8 cellular contexts compared by ENCODE assay signal in genomic region chr1:6108937-6109636, GRCh38.
DNase-seq lines count a peak whose midpoint lies in the region; ATAC-seq, FAIRE-seq and TF ChIP-seq lines count a peak whose summit lies in the region.

No MANE protein-coding gene starts in this region.

- H3K27ac ChIP-seq in substantia nigra (ENCODE audit: low read depth, low read length, poor library complexity, severe bottlenecking) = no peak overlapping the region

- DNase-seq in D721Med (ENCODE audit: insufficient read length, low spot score) (no peak), HCEC 1CT (peak; percentile 32), NCI-H69 (lab: John Stamatoyannopoulos, UW) (peak; percentile 70), adipocyte (ENCODE audit: low read depth) (peak; percentile 47), left colon (peak in 1 of 2 donors; percentile 45), substantia nigra (lab: John Stamatoyannopoulos, UW) (no peak), frontal cortex (ENCODE audit: low spot score in 2 of 2) (no peak)

- intact Hi-C loops in left colon (cut with DNase I, micrococcal nuclease) = no loop called here

- no peaks in the 10 kb centered on the region for H3K4me1 ChIP-seq in adipocyte (ENCODE audit: control insufficient read depth, insufficient read depth, low read length)

- TF ChIP-seq CTCF in D721Med (IDR thresholded peaks at IDR 0.05; ENCODE audit: insufficient read depth, missing control alignments) = peak; percentile 40

- FAIRE-seq in D721Med (lab: Jason Lieb, UNC) = no peak
- no peak for FAIRE-seq in frontal cortex (lab: Jason Lieb, UNC)

- no peak overlapping the region for H3K4me3 ChIP-seq in adipocyte (ENCODE audit: low read length)

- H3K9ac ChIP-seq in adipocyte (ENCODE audit: low read length) = no peak overlapping the region

- ATAC-seq in left colon = peak; percentile 90
- no peak for ATAC-seq in GM21723 (IDR thresholded peaks at IDR 0.05; ENCODE audit: unreplicated experiment)

- H3K27me3 ChIP-seq in adipocyte (replicated peaks; ENCODE audit: control insufficient read depth, insufficient read depth, low read length) = peaks cover 60% of the 10 kb centered on the region

- H3K9me3 ChIP-seq in adipocyte (ENCODE audit: control insufficient read depth, low read length) = no peaks in the 10 kb centered on the region

- no peaks in the 10 kb centered on the region for H3K36me3 ChIP-seq in adipocyte (ENCODE audit: control insufficient read depth, insufficient read depth, low read length, severe bottlenecking)

Comparison
In these comparisons a context has a peak if more than half of its experiments do, and no peak if none do; other contexts are left out.
1. DNase-seq: peak in HCEC 1CT (single experiment), NCI-H69 (single experiment) and adipocyte (single experiment); none in D721Med (single experiment), substantia nigra (0 of 49) and frontal cortex (0 of 2).